ENCODE assay signal across 8 cellular contexts in genomic region chr11:75241036-75241905, GRCh38. TPM values are rescaled to one million over a fixed set of nuclear protein-coding genes. Genes with fewer than 3 reads are reported as not detected.
DNase-seq lines count a peak whose midpoint lies in the region; ATAC-seq, FAIRE-seq and TF ChIP-seq lines count a peak whose summit lies in the region.

No MANE protein-coding gene starts in this region.

- no peaks in the 10 kb centered on the region for H3K9me3 Mint-ChIP-seq in activated CD4-positive, alpha-beta T cell treated with anti-CD3 and anti-CD28 coated beads, Interleukin-2, amount 10 ng/mL, durations not matched to agents 24 days and 14 days

- BruUV-seq in HepG2 (replicated peaks; lab: Mats Ljungman, UMichigan): no TSS peak

- H3K4me3 Mint-ChIP-seq in activated CD4-positive, alpha-beta T cell treated with anti-CD3 and anti-CD28 coated beads, Interleukin-2, amount 10 ng/mL, durations not matched to agents 24 days and 14 days: peak overlapping the region; percentile 79

- H3K4me2 ChIP-seq in HepG2 (ENCODE audit: low read depth, low read length): peak overlapping the region; percentile 79

- peaks cover 55% of the 10 kb centered on the region for H3K27me3 Mint-ChIP-seq in activated CD4-positive, alpha-beta T cell treated with anti-CD3 and anti-CD28 coated beads, Interleukin-2, amount 10 ng/mL, durations not matched to agents 24 days and 14 days

- TF ChIP-seq RAD21 in HepG2 (CRISPR knock-in tag; IDR thresholded peaks at IDR 0.05): peak; percentile 97

- DNase-seq in NCI-H1436 (lab: John Stamatoyannopoulos, UW) (peak; percentile 71), NCI-H1436 treated with DMSO at 0.1 percent for 48 hours (lab: John Stamatoyannopoulos, UW) (no peak), NCI-H2196 (lab: John Stamatoyannopoulos, UW; ENCODE audit: unreplicated experiment) (peak; percentile 92), dedifferentiated amniotic fluid mesenchymal stem cell (ENCODE audit: extremely low spot score) (peak; percentile 65), HepG2 (ENCODE audit: low spot score) (peak; percentile 57)
- DNase-seq in activated CD4-positive, alpha-beta T cell treated with anti-CD3 and anti-CD28 coated beads, Interleukin-2, amount 10 ng/mL, durations not matched to agents 24 days and 14 days: peak; percentile 98
- DNase-seq in stimulated activated CD4-positive, alpha-beta T cell treated with anti-CD3 and anti-CD28 coated beads, Interleukin-2, amount 100 ng/mL, for 4 hours (ENCODE audit: low read depth): peak; percentile 80

- H3K27ac ChIP-seq in HepG2 (ENCODE audit: extremely low read length, insufficient read depth, low read length): no peak overlapping the region

- no peak for TF ChIP-seq POLR2A in HepG2 (IDR thresholded peaks at IDR 0.05; ENCODE audit: insufficient read depth in 1 of 2, low read depth in 2 of 2, low read length in 2 of 2)

- no peak for TF ChIP-seq EP300 in HepG2 (IDR thresholded peaks at IDR 0.05; ENCODE audit: low read depth in 2 of 2, low read length in 2 of 2)
- no peak for TF ChIP-seq EP300 in HepG2 (CRISPR knock-in tag; IDR thresholded peaks at IDR 0.05; ENCODE audit: borderline replicate concordance)

- H3K36me3 ChIP-seq in HepG2 (replicated peaks in 1 of 2; ENCODE audit: control insufficient read depth in 1 of 2, insufficient read depth in 2 of 2, low read length in 2 of 2): no peaks in the 10 kb centered on the region

- WGBS in HepG2 (ENCODE audit: low lambda C conversion rate): no CpG with 5 or more reads among the region's 140 CpGs

- H3K9me3 ChIP-seq in HepG2 (ENCODE audit: low read length): no peaks in the 10 kb centered on the region

- no peaks in the 10 kb centered on the region for H3K79me2 ChIP-seq in HepG2 (ENCODE audit: insufficient read depth, low read length)

- intact Hi-C loops in activated CD4-positive, alpha-beta T cell treated with anti-CD3 and anti-CD28 coated beads, Interleukin-2, amount 10 ng/mL, durations not matched to agents 24 days and 14 days (cut with micrococcal nuclease): loop anchor here (1.0 to 5.0 kb wide), 4 partner anchors 27 to 576 kb away; partner anchors contain the start of genes SPCS2, UVRAG and XRRA1
- intact Hi-C loops in HepG2 (cut with micrococcal nuclease; ENCODE audit: unreplicated experiment): loop anchor here (2.0 kb wide), 1 partner anchor 100 kb away; no protein-coding TSS in a partner anchor

- peaks cover 15 to 63% of the 10 kb centered on the region in 2 experiments for H3K27me3 ChIP-seq in HepG2 (ENCODE audit: control insufficient read depth in 1 of 2, insufficient read depth in 2 of 2, low read length in 2 of 2)

- no peaks in the 10 kb centered on the region for H3K36me3 Mint-ChIP-seq in activated CD4-positive, alpha-beta T cell treated with anti-CD3 and anti-CD28 coated beads, Interleukin-2, amount 10 ng/mL, durations not matched to agents 24 days and 14 days (ENCODE audit: low read depth)

- peak; percentile 76 for TF ChIP-seq CTCF in HepG2 (CRISPR knock-in tag; IDR thresholded peaks at IDR 0.05)

- FAIRE-seq in HepG2 (lab: Jason Lieb, UNC): no peak

- peaks cover 15% of the 10 kb centered on the region; the same call in 1 of the 2 replicates for H3K4me1 ChIP-seq in HepG2 (ENCODE audit: insufficient read depth, low read length)

- H3K4me3 ChIP-seq in HepG2 (replicated peaks in 1 of 3; ENCODE audit: insufficient read depth in 1 of 3, low read depth in 2 of 3, low read length in 3 of 3): peak overlapping the region; percentile 46 to 74 (median 46); a peak in 5 of 6 replicates

- H3K9ac ChIP-seq in HepG2 (ENCODE audit: insufficient read depth, low read depth, low read length): no peak overlapping the region

- 0 out of 2 replicates have a peak, but pooled peaks cover 2% of the 10 kb centered on the region for H4K20me1 ChIP-seq in HepG2 (ENCODE audit: insufficient read depth, low read length)

- H3K4me1 Mint-ChIP-seq in activated CD4-positive, alpha-beta T cell treated with anti-CD3 and anti-CD28 coated beads, Interleukin-2, amount 10 ng/mL, durations not matched to agents 24 days and 14 days: peaks cover 6% of the 10 kb centered on the region

- ATAC-seq in HG03045 (IDR thresholded peaks at IDR 0.05; ENCODE audit: unreplicated experiment): peak; percentile 79
- peak; percentile 86 for ATAC-seq in HepG2

- H2AFZ ChIP-seq in HepG2 (ENCODE audit: low read length): no peak overlapping the region

- H3K27ac Mint-ChIP-seq in activated CD4-positive, alpha-beta T cell treated with anti-CD3 and anti-CD28 coated beads, Interleukin-2, amount 10 ng/mL, durations not matched to agents 24 days and 14 days: no peak overlapping the region

- CTCF ChIA-PET in HepG2 (lab: Yijun Ruan, JAX; ENCODE audit: low intra/inter-chr PET ratio, low total read pairs): interaction anchor here (0.9 to 2.4 kb wide), 5 partner anchors 7 to 218 kb away, joined by 3 to 43 read pairs (median 6); no protein-coding TSS in a partner anchor

- POLR2A ChIA-PET in HepG2 (lab: Yijun Ruan, JAX): interaction anchor here (0.6 to 2.5 kb wide), 5 partner anchors 37 to 321 kb away, joined by 3 to 10 read pairs (median 3); no protein-coding TSS in a partner anchor

- in situ Hi-C loops in HepG2 (cut with HindIII; ENCODE audit: extremely low pct_ligation_motif_present, low pct_unique_long_range_greater_than_20kb): loop anchor here (10.0 kb wide), 1 partner anchor 306 kb away; no protein-coding TSS in a partner anchor

TF ChIP-seq in HepG2, 621 proteins besides CTCF, POLR2A, EP300 and RAD21 (continues in another document):
- peak; percentile 46; the same call in 1 of the 2 replicates for TF ChIP-seq ZSCAN31 (CRISPR knock-in tag; IDR thresholded peaks at IDR 0.05; ENCODE audit: low read depth)
- TF ChIP-seq ZNF510 (CRISPR knock-in tag; IDR thresholded peaks at IDR 0.05; ENCODE audit: low read depth): no peak
- TF ChIP-seq MAFF (IDR thresholded peaks at IDR 0.05; ENCODE audit: low read depth, low read length): no peak
- TF ChIP-seq ZNF335 (CRISPR knock-in tag; IDR thresholded peaks at IDR 0.05): no peak
- TF ChIP-seq ONECUT2 (CRISPR knock-in tag; IDR thresholded peaks at IDR 0.05): no peak
- peak; percentile 67 to 83 for TF ChIP-seq HMGXB4 (CRISPR knock-in tag; IDR thresholded peaks at IDR 0.05; ENCODE audit: borderline replicate concordance in 1 of 2, low read depth in 1 of 2)
- no peak for TF ChIP-seq ZNF34 (CRISPR knock-in tag; IDR thresholded peaks at IDR 0.05; ENCODE audit: borderline replicate concordance)
- no peak for TF ChIP-seq ZBTB8A (CRISPR knock-in tag; IDR thresholded peaks at IDR 0.05; ENCODE audit: borderline replicate concordance, low read depth)
- no peak for TF ChIP-seq TCF7L2 (IDR thresholded peaks at IDR 0.05; ENCODE audit: low read depth, low read length)

RNA-seq across cellular contexts. Expression of gene TPBGL, which starts 0.7 kb away (rescaled TPM):
- total RNA-seq in activated CD4-positive, alpha-beta T cell treated with anti-CD3 and anti-CD28 coated beads, Interleukin-2, amount 10 ng/mL, durations not matched to agents 24 days and 14 days: 0.19 and 0.61 TPM in 2 replicates
- total RNA-seq in HepG2 (2016; rRNA removed; fragmentation: Illumina TruSeq; extraction: Trizol): not detected in 2 replicates
- not detected in 2 replicates for total RNA-seq in HepG2 (2016; cell fraction: cytosol; rRNA removed; fragmentation: Illumina TruSeq; extraction: Trizol; ENCODE audit: low read depth)
- total RNA-seq in HepG2 (2016; cell fraction: insoluble cytoplasmic fraction; rRNA removed; fragmentation: Illumina TruSeq; extraction: Trizol): not detected in 2 replicates
- not detected in 2 replicates for total RNA-seq in HepG2 (2016; cell fraction: membrane; rRNA removed; fragmentation: Illumina TruSeq; extraction: Trizol)
- total RNA-seq in HepG2 (2016; cell fraction: nucleus; rRNA removed; fragmentation: Illumina TruSeq; extraction: Trizol): not detected in 2 replicates
- polyA plus RNA-seq in HepG2 (2011; rRNA removed): not detected in 2 replicates
- not detected in 2 replicates for polyA plus RNA-seq in HepG2 (2011; cell fraction: cytosol; rRNA removed)
- 0.05 TPM in 1 of 2 replicates, not detected in the other for polyA plus RNA-seq in HepG2 (2011; cell fraction: nucleus; rRNA removed)
- not detected in 2 replicates for polyA plus RNA-seq in HepG2 (2012)
- polyA plus RNA-seq in HepG2 (2016; cell fraction: cytosol; fragmentation: Illumina TruSeq; extraction: Trizol; ENCODE audit: low read depth): not detected in 2 replicates
- polyA plus RNA-seq in HepG2 (2016; cell fraction: insoluble cytoplasmic fraction; fragmentation: Illumina TruSeq; extraction: Trizol; ENCODE audit: low read depth): not detected in 2 replicates
- polyA plus RNA-seq in HepG2 (2016; cell fraction: membrane; fragmentation: Illumina TruSeq; extraction: Trizol; ENCODE audit: low read depth): 0.07 and 0.18 TPM in 2 replicates
- not detected in 2 replicates for polyA plus RNA-seq in HepG2 (2016; cell fraction: nucleus; fragmentation: Illumina TruSeq; extraction: Trizol; ENCODE audit: insufficient read depth, low read depth)
- not detected in 2 replicates for polyA minus RNA-seq in HepG2 (2011; rRNA and poly(A)+ RNA removed; ENCODE audit: low replicate concordance)
- polyA minus RNA-seq in HepG2 (2011; cell fraction: cytosol; rRNA and poly(A)+ RNA removed): not detected in 2 replicates
- polyA minus RNA-seq in HepG2 (2011; cell fraction: nucleus; rRNA and poly(A)+ RNA removed): 0.12 TPM in 1 of 2 replicates, not detected in the other
